13 cellular contexts compared by ENCODE assay signal in the genomic region with DNA sequence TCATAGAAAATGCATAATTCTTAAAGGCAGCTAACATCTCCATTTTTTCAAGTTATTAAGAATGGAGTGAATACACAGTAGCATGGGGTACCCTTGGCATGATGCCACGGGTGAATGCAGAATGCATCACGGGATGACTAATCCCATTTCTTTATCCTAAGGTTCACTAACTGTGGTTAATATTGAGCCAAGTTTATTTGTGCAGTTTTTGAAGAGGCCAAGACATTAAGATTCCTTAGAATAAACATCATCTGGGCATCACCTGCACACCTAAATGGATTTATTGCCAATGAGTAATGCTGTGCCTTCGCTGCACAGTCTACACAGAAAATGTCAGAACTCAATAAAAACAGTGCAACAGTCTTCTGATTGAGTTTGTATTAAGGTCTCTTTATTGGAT.
A peak's percentile ranks its signal among the peaks of the same experiment; 100 is the strongest.
DNase-seq lines count a peak whose midpoint lies in the region; ATAC-seq, FAIRE-seq and TF ChIP-seq lines count a peak whose summit lies in the region.
"Had no signal": no experiment of that assay in that cellular context is flagged by ENCODE, and none has a peak within 500 bp of the region (broad histone marks: within the 10 kb centered on the region; RNA-seq: fewer than 3 reads in every experiment).

No MANE protein-coding gene starts in this region.

- H3K4me3 Mint-ChIP-seq in glutamatergic neuron (ENCODE audit: unreplicated experiment), result no peak overlapping the region
- no peak overlapping the region for H3K4me3 Mint-ChIP-seq in progenitor cell of endocrine pancreas (ENCODE audit: low read depth)
- H3K4me3 Mint-ChIP-seq: activated naive CD4-positive, alpha-beta T cell treated with anti-CD3 and anti-CD28 coated beads, Interleukin-2, amount 50 U/mL, for 24 hours; CD4-positive, CD25-positive, alpha-beta regulatory T cell; naive thymus-derived CD4-positive, alpha-beta T cell; T-helper 2 cell treated with Interferon-gamma antibody and Interleukin-4, amounts not matched to agents 5 μg/mL and 100 μg/mL, for 36 hours had no signal

- peak; percentile 71 for DNase-seq in COLO668 (lab: John Stamatoyannopoulos, UW; ENCODE audit: unreplicated experiment)
- peak; percentile 20 for DNase-seq in HTR-8/SVneo (ENCODE audit: insufficient read length, low spot score)
- DNase-seq in glutamatergic neuron, result no peak
- DNase-seq in progenitor cell of endocrine pancreas (ENCODE audit: low spot score, unreplicated experiment), result no peak
- no peak for DNase-seq in NCI-H2107 (lab: John Stamatoyannopoulos, UW)
- DNase-seq in NCI-H1694 treated with DMSO at 0.1 percent for 48 hours (lab: John Stamatoyannopoulos, UW), result no peak
- no peak for DNase-seq in stimulated activated naive CD4-positive, alpha-beta T cell (lab: John Stamatoyannopoulos, UW)
- DNase-seq: CD4-positive, CD25-positive, alpha-beta regulatory T cell; naive thymus-derived CD4-positive, alpha-beta T cell; NK-92 treated with Interleukin-12 subunit alpha and Interleukin-12 subunit beta, amount 100 ng/mL, for 24 hours had no signal

- no peak for FAIRE-seq in HTR-8/SVneo (lab: Jason Lieb, UNC)

- H3K27me3 Mint-ChIP-seq in glutamatergic neuron (ENCODE audit: unreplicated experiment) (peaks cover 6% of the 10 kb centered on the region), progenitor cell of endocrine pancreas (no peaks in the 10 kb centered on the region)
- H3K27me3 Mint-ChIP-seq: activated naive CD4-positive, alpha-beta T cell treated with anti-CD3 and anti-CD28 coated beads, Interleukin-2, amount 50 U/mL, for 24 hours; CD4-positive, CD25-positive, alpha-beta regulatory T cell; naive thymus-derived CD4-positive, alpha-beta T cell had no signal

- H3K9me3 Mint-ChIP-seq in glutamatergic neuron (ENCODE audit: unreplicated experiment), result peaks cover 6% of the 10 kb centered on the region
- no peaks in the 10 kb centered on the region for H3K9me3 Mint-ChIP-seq in progenitor cell of endocrine pancreas (ENCODE audit: low read depth)
- H3K9me3 Mint-ChIP-seq: activated naive CD4-positive, alpha-beta T cell treated with anti-CD3 and anti-CD28 coated beads, Interleukin-2, amount 50 U/mL, for 24 hours; naive thymus-derived CD4-positive, alpha-beta T cell; T-helper 2 cell treated with Interferon-gamma antibody and Interleukin-4, amounts not matched to agents 5 μg/mL and 100 μg/mL, for 36 hours had no signal

- no peaks in the 10 kb centered on the region for H3K36me3 Mint-ChIP-seq in glutamatergic neuron (ENCODE audit: unreplicated experiment)
- H3K36me3 Mint-ChIP-seq in progenitor cell of endocrine pancreas (ENCODE audit: insufficient read depth), result peaks cover 1% of the 10 kb centered on the region
- H3K36me3 Mint-ChIP-seq: activated naive CD4-positive, alpha-beta T cell treated with anti-CD3 and anti-CD28 coated beads, Interleukin-2, amount 50 U/mL, for 24 hours; CD4-positive, CD25-positive, alpha-beta regulatory T cell; naive thymus-derived CD4-positive, alpha-beta T cell had no signal

- peak; percentile 85 for ATAC-seq in SK-N-SH treated with all-trans-retinoic acid at 6 μM for 48 hours
- ATAC-seq: naive thymus-derived CD4-positive, alpha-beta T cell had no signal

- H3K4me1 Mint-ChIP-seq in glutamatergic neuron (ENCODE audit: low read depth, unreplicated experiment) (peaks cover 44% of the 10 kb centered on the region), progenitor cell of endocrine pancreas (ENCODE audit: low read depth) (peaks cover 14% of the 10 kb centered on the region)
- H3K4me1 Mint-ChIP-seq: activated naive CD4-positive, alpha-beta T cell treated with anti-CD3 and anti-CD28 coated beads, Interleukin-2, amount 50 U/mL, for 24 hours; CD4-positive, CD25-positive, alpha-beta regulatory T cell; naive thymus-derived CD4-positive, alpha-beta T cell had no signal

- no peak for TF ChIP-seq CTCF in glutamatergic neuron (IDR thresholded peaks at IDR 0.05; ENCODE audit: partially characterized antibody, unreplicated experiment)
- no peak for TF ChIP-seq CTCF in progenitor cell of endocrine pancreas (IDR thresholded peaks at IDR 0.05; ENCODE audit: unreplicated experiment)

- H3K27ac Mint-ChIP-seq in glutamatergic neuron (ENCODE audit: unreplicated experiment) (peak overlapping the region; percentile 22), progenitor cell of endocrine pancreas (no peak overlapping the region)
- H3K27ac Mint-ChIP-seq: activated naive CD4-positive, alpha-beta T cell treated with anti-CD3 and anti-CD28 coated beads, Interleukin-2, amount 50 U/mL, for 24 hours; CD4-positive, CD25-positive, alpha-beta regulatory T cell; naive thymus-derived CD4-positive, alpha-beta T cell; T-helper 2 cell treated with Interferon-gamma antibody and Interleukin-4, amounts not matched to agents 5 μg/mL and 100 μg/mL, for 36 hours had no signal

TF ChIP-seq in SK-N-SH treated with all-trans-retinoic acid at 6 μM for 48 hours, 23 proteins besides CTCF, POLR2A, EP300 and RAD21:
- TF ChIP-seq, protein P1, sequence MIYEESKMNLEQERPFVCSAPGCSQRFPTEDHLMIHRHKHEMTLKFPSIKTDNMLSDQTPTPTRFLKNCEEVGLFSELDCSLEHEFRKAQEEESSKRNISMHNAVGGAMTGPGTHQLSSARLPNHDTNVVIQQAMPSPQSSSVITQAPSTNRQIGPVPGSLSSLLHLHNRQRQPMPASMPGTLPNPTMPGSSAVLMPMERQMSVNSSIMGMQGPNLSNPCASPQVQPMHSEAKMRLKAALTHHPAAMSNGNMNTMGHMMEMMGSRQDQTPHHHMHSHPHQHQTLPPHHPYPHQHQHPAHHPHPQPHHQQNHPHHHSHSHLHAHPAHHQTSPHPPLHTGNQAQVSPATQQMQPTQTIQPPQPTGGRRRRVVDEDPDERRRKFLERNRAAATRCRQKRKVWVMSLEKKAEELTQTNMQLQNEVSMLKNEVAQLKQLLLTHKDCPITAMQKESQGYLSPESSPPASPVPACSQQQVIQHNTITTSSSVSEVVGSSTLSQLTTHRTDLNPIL (CRISPR knock-in tag; IDR thresholded peaks at IDR 0.05; ENCODE audit: low read depth), result peak; percentile 65; the same call in 1 of the 2 replicates
- TF ChIP-seq ISL1 (CRISPR knock-in tag; IDR thresholded peaks at IDR 0.05), result peak; percentile 83
- TF ChIP-seq RARB (CRISPR knock-in tag; IDR thresholded peaks at IDR 0.05), result no peak
- TF ChIP-seq, protein P2, sequence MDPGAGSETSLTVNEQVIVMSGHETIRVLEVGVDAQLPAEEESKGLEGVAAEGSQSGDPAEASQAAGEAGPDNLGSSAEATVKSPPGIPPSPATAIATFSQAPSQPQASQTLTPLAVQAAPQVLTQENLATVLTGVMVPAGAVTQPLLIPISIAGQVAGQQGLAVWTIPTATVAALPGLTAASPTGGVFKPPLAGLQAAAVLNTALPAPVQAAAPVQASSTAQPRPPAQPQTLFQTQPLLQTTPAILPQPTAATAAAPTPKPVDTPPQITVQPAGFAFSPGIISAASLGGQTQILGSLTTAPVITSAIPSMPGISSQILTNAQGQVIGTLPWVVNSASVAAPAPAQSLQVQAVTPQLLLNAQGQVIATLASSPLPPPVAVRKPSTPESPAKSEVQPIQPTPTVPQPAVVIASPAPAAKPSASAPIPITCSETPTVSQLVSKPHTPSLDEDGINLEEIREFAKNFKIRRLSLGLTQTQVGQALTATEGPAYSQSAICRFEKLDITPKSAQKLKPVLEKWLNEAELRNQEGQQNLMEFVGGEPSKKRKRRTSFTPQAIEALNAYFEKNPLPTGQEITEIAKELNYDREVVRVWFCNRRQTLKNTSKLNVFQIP (CRISPR knock-in tag; IDR thresholded peaks at IDR 0.05; ENCODE audit: borderline replicate concordance, low read depth), result no peak
- TF ChIP-seq TCF4 (CRISPR knock-in tag; IDR thresholded peaks at IDR 0.05; ENCODE audit: borderline replicate concordance), result no peak
- TF ChIP-seq, protein P3, sequence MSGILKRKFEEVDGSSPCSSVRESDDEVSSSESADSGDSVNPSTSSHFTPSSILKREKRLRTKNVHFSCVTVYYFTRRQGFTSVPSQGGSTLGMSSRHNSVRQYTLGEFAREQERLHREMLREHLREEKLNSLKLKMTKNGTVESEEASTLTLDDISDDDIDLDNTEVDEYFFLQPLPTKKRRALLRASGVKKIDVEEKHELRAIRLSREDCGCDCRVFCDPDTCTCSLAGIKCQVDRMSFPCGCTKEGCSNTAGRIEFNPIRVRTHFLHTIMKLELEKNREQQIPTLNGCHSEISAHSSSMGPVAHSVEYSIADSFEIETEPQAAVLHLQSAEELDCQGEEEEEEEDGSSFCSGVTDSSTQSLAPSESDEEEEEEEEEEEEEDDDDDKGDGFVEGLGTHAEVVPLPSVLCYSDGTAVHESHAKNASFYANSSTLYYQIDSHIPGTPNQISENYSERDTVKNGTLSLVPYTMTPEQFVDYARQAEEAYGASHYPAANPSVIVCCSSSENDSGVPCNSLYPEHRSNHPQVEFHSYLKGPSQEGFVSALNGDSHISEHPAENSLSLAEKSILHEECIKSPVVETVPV (CRISPR knock-in tag; IDR thresholded peaks at IDR 0.05), result no peak

Comparison
In these comparisons a context has a peak if more than half of its experiments do, and no peak if none do; other contexts are left out.
1. DNase-seq: peak in COLO668 (single experiment) and HTR-8/SVneo (single experiment); none in glutamatergic neuron (single experiment), progenitor cell of endocrine pancreas (single experiment), NCI-H2107 (single experiment), NCI-H1694 treated with DMSO at 0.1 percent for 48 hours (single experiment) and stimulated activated naive CD4-positive, alpha-beta T cell (0 of 6).